In genomic region chr11:86070435-86071056, GRCh38 we compare ENCODE assay signal across 8 cellular contexts. TPM values are rescaled to one million over a fixed set of nuclear protein-coding genes. Genes with fewer than 3 reads are reported as not detected.
DNase-seq lines count a peak whose midpoint lies in the region; ATAC-seq and TF ChIP-seq lines count a peak whose summit lies in the region.

No MANE protein-coding gene starts in this region.

- H3K36me3 Mint-ChIP-seq in CD4-positive, alpha-beta memory T cell, result peaks cover 0 to 24% of the 10 kb centered on the region in 2 donors
- H3K36me3 Mint-ChIP-seq in progenitor cell of endocrine pancreas (ENCODE audit: insufficient read depth), result no peaks in the 10 kb centered on the region

- DNase-seq in CD4-positive, alpha-beta memory T cell, result no peak
- DNase-seq in PC-3 (no peak), esophagus muscularis mucosa (ENCODE audit: extremely low spot score) (no peak), progenitor cell of endocrine pancreas (ENCODE audit: low spot score, unreplicated experiment) (no peak), D341Med (ENCODE audit: low spot score) (no peak), NCI-H1694 (lab: John Stamatoyannopoulos, UW) (no peak), NCI-H1436 (lab: John Stamatoyannopoulos, UW) (no peak)

- peaks cover 0 to 2% of the 10 kb centered on the region in 2 donors for H3K27me3 Mint-ChIP-seq in CD4-positive, alpha-beta memory T cell
- no peaks in the 10 kb centered on the region for H3K27me3 Mint-ChIP-seq in progenitor cell of endocrine pancreas

- no peaks in the 10 kb centered on the region for H3F3A ChIP-seq in PC-3 (ENCODE audit: low read length, unreplicated experiment)

- POLR2A ChIA-PET in CD4-positive, alpha-beta memory T cell (lab: Charles Lee; ENCODE audit: partially characterized antibody), result interaction anchor here (2.1 to 3.9 kb wide), 2 partner anchors 123 to 442 kb away, joined by 11 to 30 read pairs; partner anchors contain the start of gene TMEM126B
- POLR2A ChIA-PET in PC-3 (lab: Charles Lee; ENCODE audit: unreplicated experiment), result no interaction called here

- H3K9ac ChIP-seq in PC-3 (ENCODE audit: low read length), result no peak overlapping the region

- peak overlapping the region; percentile 93; the same call in 1 of the 2 replicates for H2AFZ ChIP-seq in PC-3 (ENCODE audit: low read length)

- peaks cover 10 to 37% (median 16%) of the 10 kb centered on the region in 4 donors for H3K4me1 Mint-ChIP-seq in CD4-positive, alpha-beta memory T cell
- peaks cover 26% of the 10 kb centered on the region for H3K4me1 Mint-ChIP-seq in progenitor cell of endocrine pancreas (ENCODE audit: low read depth)

- no peak overlapping the region for H3K4me3 ChIP-seq in CD4-positive, alpha-beta memory T cell (ENCODE audit: low read length in 2 of 2)
- H3K4me3 ChIP-seq in PC-3 (ENCODE audit: low read length) (no peak overlapping the region), esophagus muscularis mucosa (no peak overlapping the region)

- no peak for TF ChIP-seq POLR2A in esophagus muscularis mucosa (IDR thresholded peaks at IDR 0.05; ENCODE audit: low read depth)

- H3K9me3 ChIP-seq in CD4-positive, alpha-beta memory T cell (ENCODE audit: control insufficient read depth in 1 of 2, low read length in 2 of 2), result no peaks in the 10 kb centered on the region
- H3K9me3 ChIP-seq in PC-3 (ENCODE audit: low read length), result no peaks in the 10 kb centered on the region
- no peaks in the 10 kb centered on the region for H3K9me3 ChIP-seq in esophagus muscularis mucosa

- TF ChIP-seq CTCF in PC-3 (conservative IDR thresholded peaks at IDR 0.05; ENCODE audit: low read depth, low read length) (no peak), esophagus muscularis mucosa (IDR thresholded peaks at IDR 0.05) (no peak), progenitor cell of endocrine pancreas (IDR thresholded peaks at IDR 0.05; ENCODE audit: unreplicated experiment) (no peak)

- WGBS in esophagus muscularis mucosa, result 68% methylated on average over 2 of the region's 2 CpGs

- no peak overlapping the region for H3K4me2 ChIP-seq in PC-3 (ENCODE audit: low read length)

- CTCF ChIA-PET in CD4-positive, alpha-beta memory T cell (lab: Charles Lee; ENCODE audit: partially characterized antibody), result interaction anchor here (4.0 kb wide), 1 partner anchor 123 kb away, joined by 45 read pairs; no protein-coding TSS in a partner anchor
- CTCF ChIA-PET in PC-3 (lab: Charles Lee), result interaction anchor here (1.0 kb wide), 1 partner anchor 216 kb away, joined by 3 read pairs; the partner anchor contains the start of gene CCDC83

- H3K9me3 Mint-ChIP-seq in CD4-positive, alpha-beta memory T cell, result no peaks in the 10 kb centered on the region
- no peaks in the 10 kb centered on the region for H3K9me3 Mint-ChIP-seq in progenitor cell of endocrine pancreas (ENCODE audit: low read depth)

- no peak for TF ChIP-seq EP300 in esophagus muscularis mucosa (IDR thresholded peaks at IDR 0.05)

- H3K9me2 ChIP-seq in PC-3 (replicated peaks; ENCODE audit: low read length), result no peaks in the 10 kb centered on the region

- H3K79me2 ChIP-seq in PC-3 (ENCODE audit: low read length), result peaks cover 33% of the 10 kb centered on the region

- H3K27ac ChIP-seq in CD4-positive, alpha-beta memory T cell (ENCODE audit: low read depth, low read length), result no peak overlapping the region
- peak overlapping the region; percentile 97 for H3K27ac ChIP-seq in PC-3 (ENCODE audit: low read length)
- peak overlapping the region; percentile 95 to 99 (median 97) for H3K27ac ChIP-seq in esophagus muscularis mucosa (replicated peaks in 1 of 4)

- no TSS peak for BruUV-seq in PC-3 (replicated peaks; lab: Mats Ljungman, UMichigan)

- H3K36me3 ChIP-seq in CD4-positive, alpha-beta memory T cell (ENCODE audit: insufficient read depth, low read length), result no peaks in the 10 kb centered on the region
- no peaks in the 10 kb centered on the region for H3K36me3 ChIP-seq in PC-3 (ENCODE audit: low read depth, low read length)
- H3K36me3 ChIP-seq in esophagus muscularis mucosa, result no peaks in the 10 kb centered on the region

- H3K27ac Mint-ChIP-seq in CD4-positive, alpha-beta memory T cell, result peak overlapping the region in 5 of 7 donors; percentile 34 to 98 (median 65)
- H3K27ac Mint-ChIP-seq in progenitor cell of endocrine pancreas, result no peak overlapping the region

- ATAC-seq in PC-3 (no peak), GM19452 (IDR thresholded peaks at IDR 0.05; ENCODE audit: unreplicated experiment) (no peak)

- H3K27me3 ChIP-seq in CD4-positive, alpha-beta memory T cell (ENCODE audit: insufficient read depth, low read length), result no peaks in the 10 kb centered on the region
- no peaks in the 10 kb centered on the region for H3K27me3 ChIP-seq in PC-3 (ENCODE audit: low read length)
- no peaks in the 10 kb centered on the region for H3K27me3 ChIP-seq in esophagus muscularis mucosa

- peak overlapping the region in 4 of 8 donors; percentile 1 to 26 (median 14) for H3K4me3 Mint-ChIP-seq in CD4-positive, alpha-beta memory T cell
- peak overlapping the region; percentile 14 for H3K4me3 Mint-ChIP-seq in progenitor cell of endocrine pancreas (ENCODE audit: low read depth)

- H4K20me1 ChIP-seq in PC-3 (ENCODE audit: low read length), result peaks cover 24% of the 10 kb centered on the region

- H3K4me1 ChIP-seq in CD4-positive, alpha-beta memory T cell (ENCODE audit: insufficient read depth, low read length), result peaks cover 17% of the 10 kb centered on the region
- H3K4me1 ChIP-seq in PC-3 (ENCODE audit: insufficient read depth, low read length), result peaks cover 19% of the 10 kb centered on the region
- peaks cover 15 to 25% (median 23%) of the 10 kb centered on the region in 4 donors for H3K4me1 ChIP-seq in esophagus muscularis mucosa

- intact Hi-C loops in CD4-positive, alpha-beta memory T cell (cut with micrococcal nuclease), result no loop called here
- intact Hi-C loops in PC-3 (cut with micrococcal nuclease), result no loop called here
- intact Hi-C loops in esophagus muscularis mucosa (cut with DNase I), result no loop called here

RNA-seq across cellular contexts. Expression of gene PICALM, which starts 1.7 kb away (rescaled TPM):
- 100 to 1,000 TPM; 127 to 138 TPM for total RNA-seq in CD4-positive, alpha-beta memory T cell
- 10 to 100 TPM; 15.3 to 26.3 TPM for polyA plus RNA-seq in CD4-positive, alpha-beta memory T cell
- 53.0 and 59.3 TPM in 2 replicates for total RNA-seq in PC-3 (2014; rRNA removed)
- total RNA-seq in esophagus muscularis mucosa, result 100 to 1,000 TPM; 228 to 281 (median 266) TPM
- 129 and 133 TPM in 2 replicates for total RNA-seq in progenitor cell of endocrine pancreas
